Comparison of ENCODE assay signal across 22 cellular contexts in genomic region chr7:80885774-80886173, GRCh38. TPM values are rescaled to one million over a fixed set of nuclear protein-coding genes. Genes with fewer than 3 reads are reported as not detected.
DNase-seq lines count a peak whose midpoint lies in the region; TF ChIP-seq lines count a peak whose summit lies in the region.
"Had no signal": no experiment of that assay in that cellular context is flagged by ENCODE, and none has a peak within 500 bp of the region (broad histone marks: within the 10 kb centered on the region; RNA-seq: fewer than 3 reads in every experiment).

No MANE protein-coding gene starts in this region.

- TF ChIP-seq POLR2A in esophagus muscularis mucosa (IDR thresholded peaks at IDR 0.05; ENCODE audit: low read depth), result no peak

- H4K20me1 ChIP-seq in smooth muscle cell (ENCODE audit: low read depth), result no peaks in the 10 kb centered on the region

- TF ChIP-seq CTCF in esophagus muscularis mucosa (IDR thresholded peaks at IDR 0.05) (no peak), smooth muscle cell (IDR thresholded peaks at IDR 0.05; ENCODE audit: borderline replicate concordance, insufficient read depth, poor library complexity, severe bottlenecking) (no peak)

- no peak overlapping the region for H3K4me2 ChIP-seq in smooth muscle cell

- H3K4me1 ChIP-seq in esophagus muscularis mucosa, result peaks cover 29 to 70% (median 61%) of the 10 kb centered on the region in 4 donors
- peaks cover 22% of the 10 kb centered on the region for H3K4me1 ChIP-seq in smooth muscle cell (ENCODE audit: low read depth)

- H3K36me3 ChIP-seq in esophagus muscularis mucosa (peaks cover 0 to 4% (median 1%) of the 10 kb centered on the region in 4 donors), smooth muscle cell (ENCODE audit: low read depth) (no peaks in the 10 kb centered on the region)
- H3K36me3 ChIP-seq: ascending aorta, BE2C, uterus had no signal

- H3K79me2 ChIP-seq in smooth muscle cell (ENCODE audit: low read depth), result no peaks in the 10 kb centered on the region

- intact Hi-C loops in esophagus muscularis mucosa (cut with DNase I), result no loop called here

- H2AFZ ChIP-seq in smooth muscle cell (ENCODE audit: low read depth), result no peak overlapping the region

- H3K4me3 ChIP-seq in esophagus muscularis mucosa, result no peak overlapping the region
- no peak overlapping the region for H3K4me3 ChIP-seq in smooth muscle cell
- H3K4me3 ChIP-seq: ascending aorta, heart left ventricle, uterus had no signal

- WGBS in esophagus muscularis mucosa, result 58% methylated on average over 2 of the region's 2 CpGs
- 89% methylated on average over 2 of the region's 2 CpGs for WGBS in smooth muscle cell (ENCODE audit: low lambda C conversion rate)

- H3K9me3 ChIP-seq in esophagus muscularis mucosa (no peaks in the 10 kb centered on the region), smooth muscle cell (replicated peaks; ENCODE audit: low read depth) (no peaks in the 10 kb centered on the region)
- H3K9me3 ChIP-seq: ascending aorta, BE2C, Caco-2, heart left ventricle, uterus had no signal

- peaks cover 17% of the 10 kb centered on the region for H3F3A ChIP-seq in smooth muscle cell (ENCODE audit: low read depth)

- H3K9ac ChIP-seq in smooth muscle cell (ENCODE audit: low read depth), result no peak overlapping the region

- TF ChIP-seq EP300 in esophagus muscularis mucosa (IDR thresholded peaks at IDR 0.05), result no peak

- H3K27ac ChIP-seq in esophagus muscularis mucosa (replicated peaks in 1 of 4), result peak overlapping the region in 3 of 4 donors; percentile 76 to 79 (median 78)
- H3K27ac ChIP-seq in smooth muscle cell (ENCODE audit: low read depth), result peak overlapping the region; percentile 98

- DNase-seq in NCI-H146 (lab: John Stamatoyannopoulos, UW) (peak; percentile 27), NCI-H146 treated with DMSO at 0.1 percent for 48 hours (lab: John Stamatoyannopoulos, UW; ENCODE audit: unreplicated experiment) (no peak), NCI-H1930 (lab: John Stamatoyannopoulos, UW) (peak; percentile 23 to 24), esophagus muscularis mucosa (ENCODE audit: extremely low spot score) (no peak), smooth muscle cell (lab: John Stamatoyannopoulos, UW; ENCODE audit: unreplicated experiment) (no peak), nucleus accumbens (lab: John Stamatoyannopoulos, UW) (no peak), NK-92 (lab: John Stamatoyannopoulos, UW; ENCODE audit: unreplicated experiment) (no peak), dedifferentiated amniotic fluid mesenchymal stem cell (ENCODE audit: extremely low spot score) (no peak)
- DNase-seq: 8988T; activated CD4-positive, alpha-beta T cell treated with anti-CD3 and anti-CD28 coated beads for 48 hours; activated naive CD4-positive, alpha-beta T cell treated with anti-CD3 and anti-CD28 coated beads, Interleukin-2, amount 50 U/mL, for 16 hours; BE2C; Caco-2; central memory CD4-positive, alpha-beta T cell; effector memory CD4-positive, alpha-beta T cell; HCEC 1CT; heart left ventricle; NCI-H1417 treated with DMSO at 0.1 percent for 48 hours; NCI-H446; retina; uterus had no signal

- H3K27me3 ChIP-seq in esophagus muscularis mucosa (no peaks in the 10 kb centered on the region), smooth muscle cell (ENCODE audit: low read depth) (no peaks in the 10 kb centered on the region)
- H3K27me3 ChIP-seq: ascending aorta, BE2C, heart left ventricle, uterus had no signal

RNA-seq across cellular contexts. Expression of gene SEMA3C, which starts 33.1 kb away (rescaled TPM):
- total RNA-seq in esophagus muscularis mucosa, result 100 to 1,000 TPM; 117 to 181 (median 158) TPM
- 280 and 295 TPM in 2 replicates for total RNA-seq in smooth muscle cell
- 20.6 and 94.4 TPM in 2 replicates for polyA plus RNA-seq in smooth muscle cell

Comparison
In these comparisons a context has a peak if more than half of its experiments do, and no peak if none do; other contexts are left out.
1. DNase-seq: peak in NCI-H146 (single experiment) and NCI-H1930 (2 of 2); none in NCI-H146 treated with DMSO at 0.1 percent for 48 hours (single experiment), esophagus muscularis mucosa (single experiment), smooth muscle cell (single experiment), nucleus accumbens (0 of 56), NK-92 (single experiment) and dedifferentiated amniotic fluid mesenchymal stem cell (single experiment).